ENCODE assay signal across 20 cellular contexts in genomic region chr2:73594241-73594640, GRCh38. TPM values are rescaled to one million over a fixed set of nuclear protein-coding genes. Genes with fewer than 3 reads are reported as not detected.
DNase-seq lines count a peak whose midpoint lies in the region; ATAC-seq, FAIRE-seq and TF ChIP-seq lines count a peak whose summit lies in the region.
"Had no signal": no experiment of that assay in that cellular context is flagged by ENCODE, and none has a peak within 500 bp of the region (broad histone marks: within the 10 kb centered on the region; RNA-seq: fewer than 3 reads in every experiment).

No MANE protein-coding gene starts in this region.

- H3K9me1 ChIP-seq in K562 (ENCODE audit: control insufficient read depth, insufficient read depth, low read length), result no peaks in the 10 kb centered on the region

- H3K4me1 ChIP-seq in K562 (replicated peaks in 1 of 2; ENCODE audit: control insufficient read depth in 2 of 2, insufficient read depth in 2 of 2, low read length in 2 of 2) (no peaks in the 10 kb centered on the region), skeletal muscle satellite cell (ENCODE audit: control insufficient read depth, insufficient read depth, low read length) (peaks cover 9% of the 10 kb centered on the region), colonic mucosa (no peaks in the 10 kb centered on the region)
- H3K4me1 ChIP-seq: BE2C had no signal

- H3K27me3 ChIP-seq in K562 (ENCODE audit: control insufficient read depth in 2 of 2, insufficient read depth in 2 of 2, low read length in 2 of 2) (no peaks in the 10 kb centered on the region), skeletal muscle satellite cell (ENCODE audit: control insufficient read depth, insufficient read depth, low read length) (no peaks in the 10 kb centered on the region), colonic mucosa (no peaks in the 10 kb centered on the region)
- H3K27me3 ChIP-seq: BE2C had no signal

- no peak for TF ChIP-seq EP300 in K562 (IDR thresholded peaks at IDR 0.05; ENCODE audit: low read length)

- no peak overlapping the region for H3K4me2 ChIP-seq in K562 (ENCODE audit: insufficient read depth, low read length)
- peak overlapping the region; percentile 23 for H3K4me2 ChIP-seq in skeletal muscle satellite cell (ENCODE audit: low read length)

- ATAC-seq in K562 (no peak), GM19463 (IDR thresholded peaks at IDR 0.05; ENCODE audit: unreplicated experiment) (no peak)

- CTCF ChIA-PET in K562 (lab: Yijun Ruan, JAX; ENCODE audit: low intra/inter-chr PET ratio), result no interaction called here

- H3K4me3 ChIP-seq in K562 (no peak overlapping the region), skeletal muscle satellite cell (ENCODE audit: low read length) (no peak overlapping the region), colonic mucosa (no peak overlapping the region)

- in situ Hi-C loops in K562 (cut with MboI), result no loop called here

- TF ChIP-seq CTCF in K562 (IDR thresholded peaks at IDR 0.05 in 2 of 3, conservative IDR thresholded peaks at IDR 0.05 in 1 of 3; ENCODE audit: insufficient read depth in 2 of 3, low read depth in 1 of 3, low read length in 3 of 3) (no peak), colonic mucosa (IDR thresholded peaks at IDR 0.05) (no peak)

- H3K36me3 ChIP-seq in K562 (ENCODE audit: control insufficient read depth, insufficient read depth, low read length) (no peaks in the 10 kb centered on the region), skeletal muscle satellite cell (ENCODE audit: insufficient read depth, low read length) (no peaks in the 10 kb centered on the region), colonic mucosa (no peaks in the 10 kb centered on the region)
- H3K36me3 ChIP-seq: BE2C had no signal

- no peak for TF ChIP-seq RAD21 in K562 (CRISPR knock-in tag; conservative IDR thresholded peaks at IDR 0.05 in 1 of 2, IDR thresholded peaks at IDR 0.05 in 1 of 2)

- DNase-seq in EL, result peak; percentile 22
- DNase-seq in M059J (ENCODE audit: low read depth), result peak; percentile 23
- no peak for DNase-seq in K562 (ENCODE audit: extremely low read depth in 1 of 4, low spot score in 3 of 4)
- DNase-seq in colonic mucosa, result no peak
- no peak for DNase-seq in NCI-H187 treated with DMSO at 0.1 percent for 48 hours (lab: John Stamatoyannopoulos, UW)
- DNase-seq: BE2C, DMS53, NCI-H1105, NCI-H146, NCI-H2081 treated with DMSO at 0.1 percent for 48 hours, NCI-H2171 treated with DMSO at 0.1 percent for 48 hours, NCI-H524 treated with DMSO at 0.1 percent for 48 hours, OCI-M1, Right ventricle myocardium superior had no signal

- no peaks in the 10 kb centered on the region for H4K20me1 ChIP-seq in K562 (replicated peaks; ENCODE audit: control insufficient read depth, insufficient read depth, low read length)

- TF ChIP-seq POLR2A in K562 (conservative IDR thresholded peaks at IDR 0.05), result no peak

- H2AFZ ChIP-seq in K562 (ENCODE audit: low read depth, low read length), result no peak overlapping the region

- no TSS peak for BruUV-seq in K562 (replicated peaks; lab: Mats Ljungman, UMichigan)

- H3K9me3 ChIP-seq in K562 (replicated peaks; ENCODE audit: control insufficient read depth, insufficient read depth, low read depth, low read length) (no peaks in the 10 kb centered on the region), skeletal muscle satellite cell (replicated peaks; ENCODE audit: low read length) (no peaks in the 10 kb centered on the region), colonic mucosa (no peaks in the 10 kb centered on the region)
- H3K9me3 ChIP-seq: BE2C had no signal

- H3K79me2 ChIP-seq in K562 (ENCODE audit: control insufficient read depth, insufficient read depth, low read length), result no peaks in the 10 kb centered on the region

- WGBS in K562 (ENCODE audit: insufficient coverage, low coverage, missing lambda C conversion rate), result 0% methylated on average over 2 of the region's 2 CpGs

- FAIRE-seq in K562 (lab: Jason Lieb, UNC), result no peak
- FAIRE-seq: D721Med had no signal

- intact Hi-C loops in K562 (cut with micrococcal nuclease), result no loop called here
- intact Hi-C loops in colonic mucosa (cut with DNase I), result no loop called here

- no peak overlapping the region for H3K9ac ChIP-seq in K562 (ENCODE audit: insufficient read depth in 1 of 2, low read depth in 2 of 2, low read length in 2 of 2)
- H3K9ac ChIP-seq in skeletal muscle satellite cell (ENCODE audit: low read depth, low read length), result no peak overlapping the region
- H3K9ac ChIP-seq in colonic mucosa (ENCODE audit: low read depth in 2 of 2, low read length in 2 of 2), result no peak overlapping the region

- POLR2A ChIA-PET in K562 (lab: Yijun Ruan, JAX), result interaction anchor here (0.6 kb wide), 1 partner anchor 43 kb away, joined by 4 read pairs; no protein-coding TSS in a partner anchor

- no peak overlapping the region for H3K27ac ChIP-seq in K562 (ENCODE audit: extremely low read depth, low read depth, low read length)
- no peak overlapping the region for H3K27ac ChIP-seq in colonic mucosa

TF ChIP-seq in K562, 482 proteins besides CTCF, POLR2A, EP300 and RAD21:
- TF ChIP-seq BHLHE40 (IDR thresholded peaks at IDR 0.05; ENCODE audit: low read length), result 0 out of 2 replicates have a peak, but pooled peaks have one; percentile 11
- no peak for TF ChIP-seq ZNF77 (CRISPR knock-in tag; IDR thresholded peaks at IDR 0.05)

RNA-seq across cellular contexts. Expression of gene NAT8, which starts 48.0 kb away (rescaled TPM):
- not detected in 2 replicates for total RNA-seq in M059J (2014; rRNA removed; shearing (Covaris generic))
- not detected in 2 replicates for total RNA-seq in K562 (2011; cell fraction: chromatin; rRNA removed; ENCODE audit: low replicate concordance)
- not detected in 2 replicates for total RNA-seq in K562 (2011; cell fraction: nucleolus; rRNA removed)
- not detected in 2 replicates for total RNA-seq in K562 (2011; cell fraction: nucleoplasm; rRNA removed)
- total RNA-seq in K562 (2014; rRNA removed) (not detected in 2 replicates), K562 (2014; rRNA removed; fragmentation: Illumina TruSeq; extraction: Trizol) (not detected in 2 replicates), K562 (2015; rRNA removed; fragmentation: Illumina TruSeq; extraction: Trizol) (not detected in 2 replicates), K562 (2021) (not detected in 2 replicates), colonic mucosa (under 1 TPM in 1 of 2 donors, not detected in 1; 0.64 TPM)
- polyA plus RNA-seq in K562 (2011; rRNA removed) (not detected in 2 replicates), K562 (2014; fragmentation: Illumina TruSeq; extraction: Trizol) (not detected in 2 replicates), K562 (2014; fragmentation: Nextera tagmentation; extraction: Ambion mirVana) (not detected), K562 (2014; rRNA removed) (not detected in 2 replicates)
- polyA plus RNA-seq in K562 (2011; cell fraction: cytosol; rRNA removed), result not detected in 2 replicates
- polyA plus RNA-seq in K562 (2011; cell fraction: nucleus; rRNA removed), result not detected in 2 replicates
- polyA plus RNA-seq in K562 (2012), result not detected in 2 replicates
- not detected in 2 replicates for polyA minus RNA-seq in K562 (2011; rRNA and poly(A)+ RNA removed)
- polyA minus RNA-seq in K562 (2011; cell fraction: cytosol; rRNA and poly(A)+ RNA removed), result not detected in 2 replicates
- not detected in 2 replicates for polyA minus RNA-seq in K562 (2011; cell fraction: nucleus; rRNA and poly(A)+ RNA removed)
- not detected in 2 replicates for total RNA-seq in skeletal muscle satellite cell (2012; rRNA removed)
- total RNA-seq: A673, H4, Right ventricle myocardium superior, RPMI7951 had no signal

Comparison
In these comparisons a context has a peak if more than half of its experiments do, and no peak if none do; other contexts are left out.
1. DNase-seq: peak in EL (single experiment) and M059J (single experiment); none in K562 (0 of 4), colonic mucosa (single experiment) and NCI-H187 treated with DMSO at 0.1 percent for 48 hours (single experiment).